ENCODE assay signal across 18 cellular contexts in genomic region chr17:78441271-78441986, GRCh38.
A peak's percentile ranks its signal among the peaks of the same experiment; 100 is the strongest.
DNase-seq lines count a peak whose midpoint lies in the region; ATAC-seq and TF ChIP-seq lines count a peak whose summit lies in the region.
"Had no signal": no experiment of that assay in that cellular context is flagged by ENCODE, and none has a peak within 500 bp of the region (broad histone marks: within the 10 kb centered on the region; RNA-seq: fewer than 3 reads in every experiment).

No MANE protein-coding gene starts in this region.

- H3K27me3 ChIP-seq in left ventricle myocardium inferior (ENCODE audit: low read depth) (peaks cover 27% of the 10 kb centered on the region), HL-60 (ENCODE audit: insufficient read depth, poor library complexity, severe bottlenecking) (no peaks in the 10 kb centered on the region)
- H3K27me3 ChIP-seq: Peyer's patch had no signal

- H3K27ac ChIP-seq in left ventricle myocardium inferior (replicated peaks): no peak overlapping the region
- H3K27ac ChIP-seq in HL-60 (replicated peaks): peak overlapping the region; percentile 70
- H3K27ac ChIP-seq: Peyer's patch had no signal

- ATAC-seq in Right ventricle myocardium inferior: no peak
- no peak for ATAC-seq in HG03457 (IDR thresholded peaks at IDR 0.05; ENCODE audit: unreplicated experiment)

- H3K9me3 ChIP-seq in left ventricle myocardium inferior (replicated peaks): no peaks in the 10 kb centered on the region
- H3K9me3 ChIP-seq: Peyer's patch, SK-N-SH had no signal

- intact Hi-C loops in Right ventricle myocardium inferior (cut with DNase I) (no loop called here), left ventricle myocardium inferior (cut with micrococcal nuclease) (no loop called here)

- H3K36me3 ChIP-seq in left ventricle myocardium inferior: no peaks in the 10 kb centered on the region
- H3K36me3 ChIP-seq: Peyer's patch had no signal

- TF ChIP-seq CTCF in left ventricle myocardium inferior (IDR thresholded peaks at IDR 0.05; ENCODE audit: borderline replicate concordance) (no peak), HL-60 (IDR thresholded peaks at IDR 0.05; ENCODE audit: insufficient read depth, low read length) (no peak)

- H3K4me3 ChIP-seq in left ventricle myocardium inferior: no peak overlapping the region
- no peak overlapping the region for H3K4me3 ChIP-seq in HL-60 (replicated peaks; ENCODE audit: insufficient read depth, low read length)
- H3K4me3 ChIP-seq: Peyer's patch had no signal

- DNase-seq in Right ventricle myocardium inferior (ENCODE audit: missing footprints) (peak; percentile 17), left ventricle myocardium inferior (no peak), HL-60 (ENCODE audit: low read depth in 1 of 2, low spot score in 1 of 2) (no peak), amniotic epithelial cell (ENCODE audit: low read depth) (peak; percentile 18), NCI-H1105 treated with DMSO at 0.1 percent for 48 hours (lab: John Stamatoyannopoulos, UW) (no peak), inferior parietal cortex (ENCODE audit: extremely low spot score) (no peak)
- DNase-seq: C1 segment of cervical spinal cord, HFFc6, IMR-90, NCI-H1048, NCI-H146, NCI-H2029 treated with DMSO at 0.1 percent for 48 hours, NCI-H2171, NCI-H69, Peyer's patch, SHP77, SK-N-SH had no signal

- H3K4me1 ChIP-seq in left ventricle myocardium inferior: peaks cover 8% of the 10 kb centered on the region
- H3K4me1 ChIP-seq: Peyer's patch had no signal

Comparison
In these comparisons a context has a peak if more than half of its experiments do, and no peak if none do; other contexts are left out.
1. DNase-seq: peak in Right ventricle myocardium inferior (single experiment) and amniotic epithelial cell (single experiment); none in left ventricle myocardium inferior (single experiment), HL-60 (0 of 2), NCI-H1105 treated with DMSO at 0.1 percent for 48 hours (single experiment) and inferior parietal cortex (single experiment).